Comparison of ENCODE assay signal across 12 cellular contexts in genomic region chr17:78998311-78999055, GRCh38. TPM values are rescaled to one million over a fixed set of nuclear protein-coding genes. Genes with fewer than 3 reads are reported as not detected.
DNase-seq lines count a peak whose midpoint lies in the region; ATAC-seq and TF ChIP-seq lines count a peak whose summit lies in the region.
"Had no signal": no experiment of that assay in that cellular context is flagged by ENCODE, and none has a peak within 500 bp of the region (broad histone marks: within the 10 kb centered on the region; RNA-seq: fewer than 3 reads in every experiment).

No MANE protein-coding gene starts in this region.

- H3K27ac ChIP-seq in SK-N-SH (ENCODE audit: low read depth in 2 of 2, low read length in 1 of 2) (peak overlapping the region in 1 of 2 experiments; percentile 86; a peak in 2 of 4 replicates), heart right ventricle (peak overlapping the region in 9 of 10 donors; percentile 27 to 70 (median 60))
- H3K27ac ChIP-seq in CD8-positive, alpha-beta T cell (ENCODE audit: low read depth, low read length): no peak overlapping the region

- H3K4me3 Mint-ChIP-seq in CD8-positive, alpha-beta T cell: no peak overlapping the region
- H3K4me3 Mint-ChIP-seq: activated naive CD8-positive, alpha-beta T cell; CD4-positive, CD25-positive, alpha-beta regulatory T cell; HFFc6; stimulated activated naive CD8-positive, alpha-beta T cell treated with anti-CD3 and anti-CD28 coated beads, Interleukin-15, Interleukin-2, amounts not matched to agents 100 ng/mL and 50 ng/mL, for 24 hours had no signal

- H3K27ac Mint-ChIP-seq in CD8-positive, alpha-beta T cell: no peak overlapping the region
- H3K27ac Mint-ChIP-seq: activated naive CD8-positive, alpha-beta T cell; HFFc6; stimulated activated naive CD8-positive, alpha-beta T cell treated with anti-CD3 and anti-CD28 coated beads, Interleukin-15, Interleukin-2, amounts not matched to agents 100 ng/mL and 50 ng/mL, for 24 hours had no signal

- H3K36me3 ChIP-seq in SK-N-SH (replicated peaks in 1 of 2; ENCODE audit: control insufficient read depth in 1 of 2, insufficient read depth in 2 of 2, low read length in 1 of 2) (peaks cover 29 to 64% of the 10 kb centered on the region in 2 experiments), heart right ventricle (peaks cover 0 to 82% (median 12%) of the 10 kb centered on the region in 9 donors)
- H3K36me3 ChIP-seq in CD8-positive, alpha-beta T cell (ENCODE audit: insufficient read depth, low read length): peaks cover 11% of the 10 kb centered on the region

- 73% methylated on average over 21 of the region's 28 CpGs for WGBS in SK-N-SH (ENCODE audit: low lambda C conversion rate)
- 49 to 59% methylated on average over 28 of the region's 28 CpGs for WGBS in heart right ventricle, 2 donors

- DNase-seq in G401 (ENCODE audit: low spot score) (peak; percentile 50), SK-N-SH (peak; percentile 96), heart right ventricle (peak; percentile 58 to 78), sciatic nerve (ENCODE audit: low spot score) (peak; percentile 71), NCI-H187 (lab: John Stamatoyannopoulos, UW) (no peak)
- no peak for DNase-seq in stimulated activated naive CD4-positive, alpha-beta T cell treated with Interleukin-2 at 50 U/mL for 16 hours (lab: John Stamatoyannopoulos, UW)
- DNase-seq in CD8-positive, alpha-beta T cell: no peak
- DNase-seq: CD4-positive, CD25-positive, alpha-beta regulatory T cell; HFFc6 had no signal

- TF ChIP-seq RAD21 in SK-N-SH (IDR thresholded peaks at IDR 0.05; ENCODE audit: low read length): peak; percentile 4; the same call in 1 of the 2 replicates

- POLR2A ChIA-PET in SK-N-SH (lab: Yijun Ruan, JAX): interaction anchor here (0.9 to 1.6 kb wide), 3 partner anchors 11 to 116 kb away, joined by 3 to 6 read pairs (median 3); partner anchors contain the start of gene CANT1
- POLR2A ChIA-PET in CD8-positive, alpha-beta T cell (lab: Charles Lee): no interaction called here

- peaks cover 66% of the 10 kb centered on the region for H4K20me1 ChIP-seq in SK-N-SH (ENCODE audit: insufficient read depth)

- CTCF ChIA-PET in SK-N-SH (lab: Yijun Ruan, JAX): interaction anchor here (0.7 to 11.1 kb wide), 13 partner anchors 11 to 394 kb away, joined by 3 to 133 read pairs (median 5); partner anchors contain the start of gene LGALS3BP
- CTCF ChIA-PET in CD8-positive, alpha-beta T cell (lab: Charles Lee): no interaction called here

- in situ Hi-C loops in G401 (cut with HindIII; ENCODE audit: low sequenced_read_pairs): no loop called here

- H3K4me3 ChIP-seq in SK-N-SH (ENCODE audit: low read depth in 2 of 2, low read length in 1 of 2) (no peak overlapping the region), heart right ventricle (peak overlapping the region in 1 of 10 donors; percentile 9)
- H3K4me3 ChIP-seq in CD8-positive, alpha-beta T cell (ENCODE audit: low read depth, low read length): no peak overlapping the region

- H3K4me1 Mint-ChIP-seq in CD8-positive, alpha-beta T cell (ENCODE audit: low read depth): peaks cover 14% of the 10 kb centered on the region

- TF ChIP-seq CTCF in SK-N-SH (IDR thresholded peaks at IDR 0.05): no peak
- TF ChIP-seq CTCF in heart right ventricle (IDR thresholded peaks at IDR 0.05): peak in 2 of 9 donors; percentile 8 to 33
- no peak for TF ChIP-seq CTCF in CD8-positive, alpha-beta T cell (IDR thresholded peaks at IDR 0.05)

- H3K4me1 ChIP-seq in SK-N-SH (ENCODE audit: control insufficient read depth in 1 of 2, insufficient read depth in 2 of 2, low read depth in 1 of 2, low read length in 1 of 2) (peaks cover 0 to 30% of the 10 kb centered on the region in 2 experiments; a peak in 1 of 4 replicates), heart right ventricle (peaks cover 0 to 34% (median 20%) of the 10 kb centered on the region in 9 donors)
- H3K4me1 ChIP-seq in CD8-positive, alpha-beta T cell (ENCODE audit: insufficient read depth, low read length): no peaks in the 10 kb centered on the region

- peaks cover 5% of the 10 kb centered on the region for H3F3A ChIP-seq in SK-N-SH (replicated peaks; ENCODE audit: insufficient read depth)

- no peaks in the 10 kb centered on the region for H3K27me3 Mint-ChIP-seq in CD8-positive, alpha-beta T cell (ENCODE audit: low read depth)
- H3K27me3 Mint-ChIP-seq: activated naive CD8-positive, alpha-beta T cell; CD4-positive, CD25-positive, alpha-beta regulatory T cell; stimulated activated naive CD8-positive, alpha-beta T cell treated with anti-CD3 and anti-CD28 coated beads, Interleukin-15, Interleukin-2, amounts not matched to agents 100 ng/mL and 50 ng/mL, for 24 hours had no signal

- peaks cover 68% of the 10 kb centered on the region for H3K36me3 Mint-ChIP-seq in CD8-positive, alpha-beta T cell
- H3K36me3 Mint-ChIP-seq: activated naive CD8-positive, alpha-beta T cell had no signal

- H3K9ac ChIP-seq in SK-N-SH: no peak overlapping the region

- intact Hi-C loops in heart right ventricle (cut with DNase I) (loop anchor here in 2 of 10 donors (10.0 kb wide), 2 partner anchors 46 to 396 kb away; no protein-coding TSS in a partner anchor), sciatic nerve (cut with DNase I) (no loop called here)
- intact Hi-C loops in CD8-positive, alpha-beta T cell (cut with DNase I, micrococcal nuclease): no loop called here

- no peaks in the 10 kb centered on the region for H3K27me3 ChIP-seq in SK-N-SH (ENCODE audit: insufficient read depth)
- H3K27me3 ChIP-seq in heart right ventricle: no peaks in the 10 kb centered on the region
- H3K27me3 ChIP-seq in CD8-positive, alpha-beta T cell (ENCODE audit: insufficient read depth, low read length): no peaks in the 10 kb centered on the region

- no peak overlapping the region for H3K4me2 ChIP-seq in SK-N-SH

- peak; percentile 53 to 83 (median 76) for ATAC-seq in heart right ventricle
- peak; percentile 73 for ATAC-seq in sciatic nerve
- no peak for ATAC-seq in CD8-positive, alpha-beta T cell
- ATAC-seq in HG03342 (IDR thresholded peaks at IDR 0.05; ENCODE audit: unreplicated experiment): no peak

- no peak overlapping the region for H2AFZ ChIP-seq in SK-N-SH (ENCODE audit: low read depth)

- peaks cover 71% of the 10 kb centered on the region for H3K79me2 ChIP-seq in SK-N-SH (ENCODE audit: insufficient read depth)

- H3K9me3 ChIP-seq in SK-N-SH: no peaks in the 10 kb centered on the region
- H3K9me3 ChIP-seq in heart right ventricle: no peaks in the 10 kb centered on the region
- H3K9me3 ChIP-seq in CD8-positive, alpha-beta T cell (ENCODE audit: low read length): no peaks in the 10 kb centered on the region

- peak in 1 of 2 experiments; percentile 7; a peak in 1 of 4 replicates for TF ChIP-seq EP300 in SK-N-SH (IDR thresholded peaks at IDR 0.05; ENCODE audit: borderline replicate concordance in 1 of 2, low read depth in 1 of 2, low read length in 1 of 2)

- H3K9me2 ChIP-seq in SK-N-SH: no peaks in the 10 kb centered on the region

- H3K9me3 Mint-ChIP-seq in CD8-positive, alpha-beta T cell: no peaks in the 10 kb centered on the region
- H3K9me3 Mint-ChIP-seq: CD4-positive, CD25-positive, alpha-beta regulatory T cell; HFFc6; stimulated activated naive CD8-positive, alpha-beta T cell treated with anti-CD3 and anti-CD28 coated beads, Interleukin-15, Interleukin-2, amounts not matched to agents 100 ng/mL and 50 ng/mL, for 24 hours had no signal

TF ChIP-seq in SK-N-SH, 30 proteins besides CTCF, POLR2A, EP300 and RAD21 (continues in another document):
- no peak for TF ChIP-seq MEF2A (IDR thresholded peaks at IDR 0.05; ENCODE audit: borderline replicate concordance, low read depth)
- TF ChIP-seq JUND (IDR thresholded peaks at IDR 0.05): no peak
- TF ChIP-seq NRF1 (IDR thresholded peaks at IDR 0.05; ENCODE audit: low read depth, low read length): no peak
- TF ChIP-seq MXI1 (IDR thresholded peaks at IDR 0.05; ENCODE audit: low read depth, low read length): peak; percentile 89
- no peak for TF ChIP-seq NFIC (IDR thresholded peaks at IDR 0.05; ENCODE audit: borderline replicate concordance)
- TF ChIP-seq USF1 (IDR thresholded peaks at IDR 0.05; ENCODE audit: borderline replicate concordance, low read depth): no peak

RNA-seq across cellular contexts. Expression of gene CANT1, which starts 11.1 kb away (rescaled TPM):
- 66.1 and 80.1 TPM in 2 replicates for total RNA-seq in G401 (2014; rRNA removed; shearing (Covaris generic))
- polyA plus RNA-seq in SK-N-SH (2012; rRNA removed) (83.8 and 87.4 TPM in 2 replicates), heart right ventricle (10 to 100 TPM in 1 of 2 donors, 1 to 10 TPM in 1; 4.1 to 16.7 TPM)
- polyA plus RNA-seq in SK-N-SH (2012; cell fraction: cytosol; rRNA removed): 47.2 and 67.5 TPM in 2 replicates
- polyA plus RNA-seq in SK-N-SH (2012; cell fraction: nucleus; rRNA removed): 55.9 and 68.2 TPM in 2 replicates
- total RNA-seq in heart right ventricle (10 to 100 TPM; 19.9 to 33.4 (median 24.4) TPM), sciatic nerve (28.9 TPM)
- 10 to 100 TPM; 41.6 to 48.9 TPM for total RNA-seq in CD8-positive, alpha-beta T cell

RNA-seq across cellular contexts. Expression of gene LGALS3BP, which starts 18.8 kb away (rescaled TPM):
- total RNA-seq in G401 (2014; rRNA removed; shearing (Covaris generic)): 24.1 and 44.7 TPM in 2 replicates
- polyA plus RNA-seq in SK-N-SH (2012; rRNA removed) (272 and 579 TPM in 2 replicates), heart right ventricle (100 to 1,000 TPM; 196 to 268 TPM)
- polyA plus RNA-seq in SK-N-SH (2012; cell fraction: cytosol; rRNA removed): 169 and 266 TPM in 2 replicates
- 757 and 838 TPM in 2 replicates for polyA plus RNA-seq in SK-N-SH (2012; cell fraction: nucleus; rRNA removed)
- total RNA-seq in heart right ventricle (100 to 1,000 TPM; 362 to 852 (median 568) TPM), sciatic nerve (147 TPM)
- 10 to 100 TPM; 30.9 to 32.0 TPM for total RNA-seq in CD8-positive, alpha-beta T cell

RNA-seq across cellular contexts. Expression of gene C1QTNF1, which starts 25.5 kb away (rescaled TPM):
- not detected in 2 replicates for total RNA-seq in G401 (2014; rRNA removed; shearing (Covaris generic))
- polyA plus RNA-seq in SK-N-SH (2012; rRNA removed): 11.6 and 14.3 TPM in 2 replicates
- 5.3 and 10.0 TPM in 2 replicates for polyA plus RNA-seq in SK-N-SH (2012; cell fraction: cytosol; rRNA removed)
- 9.1 and 10.1 TPM in 2 replicates for polyA plus RNA-seq in SK-N-SH (2012; cell fraction: nucleus; rRNA removed)
- 100 to 1,000 TPM in 3 of 10 donors, 10 to 100 TPM in 7; 29.3 to 685 (median 62.8) TPM for total RNA-seq in heart right ventricle
- 100 to 1,000 TPM; 108 to 224 TPM for polyA plus RNA-seq in heart right ventricle
- total RNA-seq in sciatic nerve: 22.6 TPM
- total RNA-seq in CD8-positive, alpha-beta T cell: under 1 TPM in 1 of 2 experiments, not detected in 1; 0.78 TPM
- total RNA-seq: CD4-positive, CD25-positive, alpha-beta regulatory T cell had no signal
- polyA plus RNA-seq: CD4-positive, CD25-positive, alpha-beta regulatory T cell had no signal

Comparison
In these comparisons a context has a peak if more than half of its experiments do, and no peak if none do; other contexts are left out.
1. DNase-seq: peak in G401 (single experiment), SK-N-SH (single experiment), heart right ventricle (2 of 2) and sciatic nerve (single experiment); none in stimulated activated naive CD4-positive, alpha-beta T cell treated with Interleukin-2 at 50 U/mL for 16 hours (single experiment), NCI-H187 (0 of 2) and CD8-positive, alpha-beta T cell (0 of 7).
2. ATAC-seq: peak in heart right ventricle (8 of 8) and sciatic nerve (single experiment); none in CD8-positive, alpha-beta T cell (single experiment) and HG03342 (single experiment).
3. RNA of gene C1QTNF1, which starts 25.5 kb away (total RNA-seq): 29.3 to 685 TPM in heart right ventricle and 22.6 TPM in sciatic nerve (single experiment); 0.78 TPM in CD8-positive, alpha-beta T cell and not detected in G401; every median in the first group is over 10 times any median in the second.